ENCODE assay signal across 31 cellular contexts in the genomic region with DNA sequence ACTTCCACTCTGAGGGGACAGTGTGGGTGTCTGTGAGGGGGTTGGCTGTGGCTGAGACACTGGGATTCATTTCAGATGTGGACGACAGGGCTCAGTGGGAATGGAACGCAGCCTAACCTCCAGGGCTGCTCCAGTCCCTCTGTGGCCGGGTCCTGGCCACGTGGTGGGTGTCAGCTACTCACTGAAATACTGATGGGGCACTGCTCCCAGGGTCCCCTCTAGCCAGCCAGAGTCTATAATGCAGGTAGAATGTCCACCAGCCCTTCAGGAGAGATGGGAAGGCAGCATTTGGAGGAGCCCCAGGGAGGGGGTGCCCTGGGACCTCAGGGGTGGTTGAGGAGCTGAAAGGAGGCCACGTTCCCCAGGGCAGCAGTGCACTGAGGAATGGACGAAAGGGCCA.
"Had no signal": no experiment of that assay in that cellular context is flagged by ENCODE, and none has a peak within 500 bp of the region (broad histone marks: within the 10 kb centered on the region; RNA-seq: fewer than 3 reads in every experiment).

No MANE protein-coding gene starts in this region.

- H3K36me3 ChIP-seq: ovary, right atrium auricular region, right lobe of liver, sigmoid colon, suprapubic skin, tibial artery, transverse colon, upper lobe of right lung, uterus had no signal

- H3K4me3 ChIP-seq: ovary, right atrium auricular region, right lobe of liver, sigmoid colon, suprapubic skin, tibial artery, transverse colon, upper lobe of right lung, uterus had no signal

- H3K9me3 ChIP-seq: ovary, right atrium auricular region, right lobe of liver, sigmoid colon, suprapubic skin, testis, tibial artery, transverse colon, upper lobe of right lung, uterus had no signal

- H3K36me3 Mint-ChIP-seq: naive B cell; naive thymus-derived CD8-positive, alpha-beta T cell; natural killer cell treated with Interleukin-12 subunit alpha and Interleukin-12 subunit beta and Interleukin-15 and Interleukin-18, amount 100 ng/mL, for 72 hours; stimulated activated effector memory CD8-positive, alpha-beta T cell treated with anti-CD3 and anti-CD28 coated beads, Interleukin-12 subunit alpha, Interleukin-12 subunit beta, amount 100 ng/mL, for 72 hours; type B pancreatic cell had no signal

- H3K27ac Mint-ChIP-seq: naive B cell; naive thymus-derived CD8-positive, alpha-beta T cell; natural killer cell treated with Interleukin-12 subunit alpha and Interleukin-12 subunit beta and Interleukin-15 and Interleukin-18, amount 100 ng/mL, for 72 hours; nephron progenitor cell; progenitor cell of endocrine pancreas; stimulated activated effector memory CD8-positive, alpha-beta T cell treated with anti-CD3 and anti-CD28 coated beads, Interleukin-12 subunit alpha, Interleukin-12 subunit beta, amount 100 ng/mL, for 72 hours; type B pancreatic cell had no signal

- H3K9ac ChIP-seq: parathyroid adenoma had no signal

- H3K4me3 Mint-ChIP-seq: naive B cell; naive thymus-derived CD8-positive, alpha-beta T cell; natural killer cell treated with Interleukin-12 subunit alpha and Interleukin-12 subunit beta and Interleukin-15 and Interleukin-18, amount 100 ng/mL, for 72 hours; nephron progenitor cell; neural crest cell; stimulated activated effector memory CD8-positive, alpha-beta T cell treated with anti-CD3 and anti-CD28 coated beads, Interleukin-12 subunit alpha, Interleukin-12 subunit beta, amount 100 ng/mL, for 72 hours; stimulated activated naive CD8-positive, alpha-beta T cell treated with anti-CD3 and anti-CD28 coated beads, Interleukin-15, amount 100 ng/mL, for 72 hours; type B pancreatic cell had no signal

- H3K4me1 Mint-ChIP-seq: naive B cell had no signal

- H3K4me1 ChIP-seq: parathyroid adenoma, right atrium auricular region, right lobe of liver, sigmoid colon, suprapubic skin, tibial artery, transverse colon, upper lobe of right lung, uterus had no signal

- H3K27me3 ChIP-seq: ovary, right atrium auricular region, right lobe of liver, sigmoid colon, suprapubic skin, testis, transverse colon, upper lobe of right lung, uterus had no signal

- DNase-seq: naive B cell; naive thymus-derived CD8-positive, alpha-beta T cell; nephron progenitor cell; occipital lobe; ovary; posterior cingulate gyrus; retina; right lobe of liver; sigmoid colon; small intestine; stimulated activated CD4-positive, alpha-beta T cell treated with anti-CD3 and anti-CD28 coated beads, Interleukin-15, amount 100 ng/mL, for 24 hours; stimulated activated CD4-positive, alpha-beta T cell treated with anti-CD3 and anti-CD28 coated beads, Interleukin-2, amount 100 ng/mL, for 24 hours; stimulated activated CD4-positive, alpha-beta T cell treated with anti-CD3 and anti-CD28 coated beads, Interleukin-2, amount 100 ng/mL, for 48 hours; stimulated activated CD4-positive, alpha-beta T cell treated with anti-CD3 and anti-CD28 coated beads, Interleukin-4, amount 100 ng/mL, for 24 hours; stimulated activated naive CD4-positive, alpha-beta T cell; stimulated activated naive CD8-positive, alpha-beta T cell treated with anti-CD3 and anti-CD28 coated beads, Interleukin-15, amount 100 ng/mL, for 72 hours; stimulated activated naive CD8-positive, alpha-beta T cell treated with anti-CD3 and anti-CD28 coated beads, Interleukin-15, Interleukin-2, amounts not matched to agents 100 U/mL and 50 U/mL, for 24 hours; substantia nigra; testis; tibial artery; transverse colon; upper lobe of right lung; uterus had no signal

- H3K9me3 Mint-ChIP-seq: naive B cell; naive thymus-derived CD8-positive, alpha-beta T cell; natural killer cell treated with Interleukin-12 subunit alpha and Interleukin-12 subunit beta and Interleukin-15 and Interleukin-18, amount 100 ng/mL, for 72 hours; nephron progenitor cell; neural crest cell; stimulated activated effector memory CD8-positive, alpha-beta T cell treated with anti-CD3 and anti-CD28 coated beads, Interleukin-12 subunit alpha, Interleukin-12 subunit beta, amount 100 ng/mL, for 72 hours; stimulated activated naive CD8-positive, alpha-beta T cell treated with anti-CD3 and anti-CD28 coated beads, Interleukin-15, amount 100 ng/mL, for 72 hours; type B pancreatic cell had no signal

- H2AFZ ChIP-seq: parathyroid adenoma had no signal

- H3K27ac ChIP-seq: ovary, parathyroid adenoma, right atrium auricular region, right lobe of liver, sigmoid colon, suprapubic skin, testis, tibial artery, transverse colon, upper lobe of right lung, uterus had no signal

- ATAC-seq: naive thymus-derived CD8-positive, alpha-beta T cell; natural killer cell treated with Interleukin-12 subunit alpha and Interleukin-12 subunit beta and Interleukin-15 and Interleukin-18, amount 100 ng/mL, for 72 hours; right lobe of liver; stimulated activated effector memory CD8-positive, alpha-beta T cell treated with anti-CD3 and anti-CD28 coated beads, Interleukin-12 subunit alpha, Interleukin-12 subunit beta, amount 100 ng/mL, for 72 hours; stimulated activated naive CD8-positive, alpha-beta T cell treated with anti-CD3 and anti-CD28 coated beads, Interleukin-15, amount 100 ng/mL, for 72 hours; stimulated activated naive CD8-positive, alpha-beta T cell treated with anti-CD3 and anti-CD28 coated beads, Interleukin-15, Interleukin-2, amounts not matched to agents 100 U/mL and 50 U/mL, for 24 hours; upper lobe of right lung had no signal
